In the genomic region with DNA sequence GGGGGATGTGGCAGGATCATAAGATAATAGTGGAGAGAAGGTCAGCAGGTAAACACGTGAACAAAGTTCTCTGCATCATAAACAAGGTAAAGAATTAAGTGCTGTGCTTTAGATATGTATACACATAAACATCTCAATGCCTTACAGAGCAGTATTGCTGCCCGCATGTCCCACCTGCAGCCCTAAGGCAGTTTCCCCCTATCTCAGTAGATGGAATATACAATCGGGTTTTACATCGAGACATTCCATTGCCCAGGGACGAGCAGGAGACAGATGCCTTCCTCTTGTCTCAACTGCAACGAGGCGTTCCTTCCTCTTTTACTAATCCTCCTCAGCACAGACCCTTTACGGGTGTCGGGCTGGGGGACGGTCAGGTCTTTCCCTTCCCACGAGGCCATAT, we compare ENCODE assay signal across 5 cellular contexts. TPM values are rescaled to one million over a fixed set of nuclear protein-coding genes. Genes with fewer than 3 reads are reported as not detected.
DNase-seq lines count a peak whose midpoint lies in the region; ATAC-seq, FAIRE-seq and TF ChIP-seq lines count a peak whose summit lies in the region.
"Not testable (repeated sequence)": the region's sequence is repeated elsewhere in the genome, so short reads cannot be mapped to it uniquely, and the experiment has no call there.

No MANE protein-coding gene starts in this region.

- POLR2A ChIA-PET in OCI-LY7 (lab: Charles Lee); HepG2 (lab: Yijun Ruan, JAX): not testable (repeated sequence)

- 26% methylated on average over 4 of the region's 11 CpGs for WGBS in HepG2 (ENCODE audit: low lambda C conversion rate)

- not testable (repeated sequence) for H3K4me3 Mint-ChIP-seq in IgD-negative memory B cell

- H3K27ac Mint-ChIP-seq in IgD-negative memory B cell, result peak overlapping the region in 2 of 3 donors; percentile 75 to 78

- not testable (repeated sequence) for H4K20me1 ChIP-seq in DOHH2 (ENCODE audit: control insufficient read depth, insufficient read depth, low read depth, low read length); OCI-LY7 (ENCODE audit: insufficient read depth, low read length); HepG2 (ENCODE audit: insufficient read depth, low read length)

- H3K9me3 ChIP-seq in DOHH2 (ENCODE audit: control insufficient read depth, insufficient read depth, low read length); OCI-LY7 (ENCODE audit: low read length); WERI-Rb-1 (ENCODE audit: severe bottlenecking); HepG2 (ENCODE audit: low read length): not testable (repeated sequence)

- H3K4me3 ChIP-seq in DOHH2 (ENCODE audit: low read length), result peak overlapping the region; percentile 9; the same call in 1 of the 2 replicates
- not testable (repeated sequence) for H3K4me3 ChIP-seq in OCI-LY7 (ENCODE audit: low read depth, low read length, poor library complexity, severe bottlenecking); WERI-Rb-1 (ENCODE audit: low read depth, low read length); HepG2 (replicated peaks in 1 of 3; ENCODE audit: insufficient read depth in 1 of 3, low read depth in 2 of 3, low read length in 3 of 3)

- CTCF ChIA-PET in OCI-LY7 (lab: Charles Lee; ENCODE audit: unreplicated experiment); HepG2 (lab: Yijun Ruan, JAX; ENCODE audit: low intra/inter-chr PET ratio, low total read pairs): not testable (repeated sequence)

- not testable (repeated sequence) for FAIRE-seq in HepG2 (lab: Jason Lieb, UNC)

- DNase-seq in OCI-LY7 (ENCODE audit: low spot score); WERI-Rb-1; HepG2 (ENCODE audit: low spot score): not testable (repeated sequence)

- H3F3A ChIP-seq in DOHH2 (ENCODE audit: control insufficient read depth, insufficient read depth), result not testable (repeated sequence)

- not testable (repeated sequence) for TF ChIP-seq CTCF in DOHH2 (IDR thresholded peaks at IDR 0.05; ENCODE audit: low read depth, low read length, poor library complexity, severe bottlenecking); OCI-LY7 (conservative IDR thresholded peaks at IDR 0.05; ENCODE audit: low read length); WERI-Rb-1 (IDR thresholded peaks at IDR 0.05; ENCODE audit: low read depth, low read length); HepG2 (CRISPR knock-in tag; IDR thresholded peaks at IDR 0.05)

- in situ Hi-C loops in HepG2 (cut with HindIII; ENCODE audit: extremely low pct_ligation_motif_present, low pct_unique_long_range_greater_than_20kb), result not testable (repeated sequence)

- 0 out of 2 replicates have a peak overlapping the region, but pooled peaks have one; percentile 9 for H2AFZ ChIP-seq in OCI-LY7 (ENCODE audit: low read length)
- not testable (repeated sequence) for H2AFZ ChIP-seq in HepG2 (ENCODE audit: low read length)

- not testable (repeated sequence) for H3K27ac ChIP-seq in DOHH2 (ENCODE audit: low read depth, low read length); HepG2 (ENCODE audit: extremely low read length, insufficient read depth, low read length)
- H3K27ac ChIP-seq in OCI-LY7 (ENCODE audit: low read depth, low read length, poor library complexity, severe bottlenecking), result peak overlapping the region; percentile 47
- peak overlapping the region; percentile 74 for H3K27ac ChIP-seq in WERI-Rb-1

- H3K36me3 ChIP-seq in DOHH2 (ENCODE audit: control insufficient read depth, low read length); OCI-LY7 (ENCODE audit: insufficient read depth, low read length); WERI-Rb-1; HepG2 (replicated peaks in 1 of 2; ENCODE audit: control insufficient read depth in 1 of 2, insufficient read depth in 2 of 2, low read length in 2 of 2): not testable (repeated sequence)

- intact Hi-C loops in OCI-LY7 (cut with micrococcal nuclease; ENCODE audit: unreplicated experiment); HepG2 (cut with micrococcal nuclease; ENCODE audit: unreplicated experiment): not testable (repeated sequence)

- TF ChIP-seq RAD21 in HepG2 (CRISPR knock-in tag; IDR thresholded peaks at IDR 0.05), result not testable (repeated sequence)

- not testable (repeated sequence) for H3K9me2 ChIP-seq in DOHH2 (replicated peaks; ENCODE audit: control insufficient read depth, low read length); OCI-LY7 (ENCODE audit: insufficient read depth, low read length)

- not testable (repeated sequence) for H3K79me2 ChIP-seq in DOHH2 (ENCODE audit: control insufficient read depth, low read length); OCI-LY7 (ENCODE audit: insufficient read depth, low read depth, low read length); HepG2 (ENCODE audit: insufficient read depth, low read length)

- not testable (repeated sequence) for BruUV-seq in OCI-LY7 (replicated peaks; lab: Mats Ljungman, UMichigan); HepG2 (replicated peaks; lab: Mats Ljungman, UMichigan)

- H3K4me2 ChIP-seq in DOHH2 (ENCODE audit: low read length), result peak overlapping the region; percentile 48
- not testable (repeated sequence) for H3K4me2 ChIP-seq in OCI-LY7 (ENCODE audit: low read length)
- 0 out of 2 replicates have a peak overlapping the region, but pooled peaks have one; percentile 7 for H3K4me2 ChIP-seq in HepG2 (ENCODE audit: low read depth, low read length)

- TF ChIP-seq EP300 in HepG2 (IDR thresholded peaks at IDR 0.05; ENCODE audit: low read depth in 2 of 2, low read length in 2 of 2); HepG2 (CRISPR knock-in tag; IDR thresholded peaks at IDR 0.05; ENCODE audit: borderline replicate concordance): not testable (repeated sequence)

- not testable (repeated sequence) for H3K9me3 Mint-ChIP-seq in IgD-negative memory B cell

- not testable (repeated sequence) for ATAC-seq in HepG2

- H3K27me3 ChIP-seq in DOHH2 (ENCODE audit: control insufficient read depth, low read length); WERI-Rb-1 (ENCODE audit: insufficient read depth, low read depth, severe bottlenecking); HepG2 (ENCODE audit: control insufficient read depth in 1 of 2, insufficient read depth in 2 of 2, low read length in 2 of 2): not testable (repeated sequence)

- H3K4me1 ChIP-seq in DOHH2 (ENCODE audit: control insufficient read depth, low read length) (peaks cover 12% of the 10 kb centered on the region), HepG2 (ENCODE audit: insufficient read depth, low read length) (peaks cover 16% of the 10 kb centered on the region; the same call in 1 of the 2 replicates)
- not testable (repeated sequence) for H3K4me1 ChIP-seq in OCI-LY7 (ENCODE audit: insufficient read depth, low read length, poor library complexity, severe bottlenecking)

- H3K27me3 Mint-ChIP-seq in IgD-negative memory B cell, result not testable (repeated sequence)

- TF ChIP-seq POLR2A in HepG2 (IDR thresholded peaks at IDR 0.05; ENCODE audit: insufficient read depth in 1 of 2, low read depth in 2 of 2, low read length in 2 of 2), result not testable (repeated sequence)

- H3K9ac ChIP-seq in HepG2 (ENCODE audit: insufficient read depth, low read depth, low read length), result not testable (repeated sequence)

- H3K36me3 Mint-ChIP-seq in IgD-negative memory B cell, result not testable (repeated sequence)

- H3K4me1 Mint-ChIP-seq in IgD-negative memory B cell, result peaks cover 6 to 14% (median 9%) of the 10 kb centered on the region in 3 donors

RNA-seq across cellular contexts. Expression of gene SLC37A4, which starts 8.8 kb away (rescaled TPM):
- 10.9 TPM for polyA plus RNA-seq in IgD-negative memory B cell
- 14.5 and 14.8 TPM in 2 replicates for total RNA-seq in OCI-LY7 (2014; rRNA removed; shearing (Covaris generic))
- total RNA-seq in OCI-LY7 (2022), result 16.6 and 20.5 TPM in 2 replicates
- 25.6 and 43.0 TPM in 2 replicates for total RNA-seq in HepG2 (2016; rRNA removed; fragmentation: Illumina TruSeq; extraction: Trizol)
- 12.3 and 13.2 TPM in 2 replicates for total RNA-seq in HepG2 (2016; cell fraction: cytosol; rRNA removed; fragmentation: Illumina TruSeq; extraction: Trizol; ENCODE audit: low read depth)
- total RNA-seq in HepG2 (2016; cell fraction: insoluble cytoplasmic fraction; rRNA removed; fragmentation: Illumina TruSeq; extraction: Trizol), result 30.8 and 42.1 TPM in 2 replicates
- 25.9 and 31.5 TPM in 2 replicates for total RNA-seq in HepG2 (2016; cell fraction: membrane; rRNA removed; fragmentation: Illumina TruSeq; extraction: Trizol)
- total RNA-seq in HepG2 (2016; cell fraction: nucleus; rRNA removed; fragmentation: Illumina TruSeq; extraction: Trizol), result 34.0 and 45.3 TPM in 2 replicates
- 56.1 and 59.7 TPM in 2 replicates for polyA plus RNA-seq in HepG2 (2011; rRNA removed)
- polyA plus RNA-seq in HepG2 (2011; cell fraction: cytosol; rRNA removed), result 60.5 and 69.7 TPM in 2 replicates
- 154 and 157 TPM in 2 replicates for polyA plus RNA-seq in HepG2 (2011; cell fraction: nucleus; rRNA removed)
- 34.0 and 42.6 TPM in 2 replicates for polyA plus RNA-seq in HepG2 (2012)
- 13.6 and 16.7 TPM in 2 replicates for polyA plus RNA-seq in HepG2 (2016; cell fraction: cytosol; fragmentation: Illumina TruSeq; extraction: Trizol; ENCODE audit: low read depth)
- 28.9 and 31.0 TPM in 2 replicates for polyA plus RNA-seq in HepG2 (2016; cell fraction: insoluble cytoplasmic fraction; fragmentation: Illumina TruSeq; extraction: Trizol; ENCODE audit: low read depth)
- polyA plus RNA-seq in HepG2 (2016; cell fraction: membrane; fragmentation: Illumina TruSeq; extraction: Trizol; ENCODE audit: low read depth), result 25.0 and 29.4 TPM in 2 replicates
- 73.9 and 77.2 TPM in 2 replicates for polyA plus RNA-seq in HepG2 (2016; cell fraction: nucleus; fragmentation: Illumina TruSeq; extraction: Trizol; ENCODE audit: insufficient read depth, low read depth)
- polyA minus RNA-seq in HepG2 (2011; rRNA and poly(A)+ RNA removed; ENCODE audit: low replicate concordance), result 44.4 and 130 TPM in 2 replicates
- 25.6 and 27.3 TPM in 2 replicates for polyA minus RNA-seq in HepG2 (2011; cell fraction: cytosol; rRNA and poly(A)+ RNA removed)
- polyA minus RNA-seq in HepG2 (2011; cell fraction: nucleus; rRNA and poly(A)+ RNA removed), result 34.5 and 38.3 TPM in 2 replicates

RNA-seq across cellular contexts. Expression of gene HYOU1, which starts 17.5 kb away (rescaled TPM):
- 16.4 TPM for polyA plus RNA-seq in IgD-negative memory B cell
- 86.6 and 97.6 TPM in 2 replicates for total RNA-seq in OCI-LY7 (2014; rRNA removed; shearing (Covaris generic))
- 112 and 117 TPM in 2 replicates for total RNA-seq in OCI-LY7 (2022)
- 50.0 and 127 TPM in 2 replicates for total RNA-seq in HepG2 (2016; rRNA removed; fragmentation: Illumina TruSeq; extraction: Trizol)
- 14.4 and 15.9 TPM in 2 replicates for total RNA-seq in HepG2 (2016; cell fraction: cytosol; rRNA removed; fragmentation: Illumina TruSeq; extraction: Trizol; ENCODE audit: low read depth)
- 41.9 and 128 TPM in 2 replicates for total RNA-seq in HepG2 (2016; cell fraction: insoluble cytoplasmic fraction; rRNA removed; fragmentation: Illumina TruSeq; extraction: Trizol)
- total RNA-seq in HepG2 (2016; cell fraction: membrane; rRNA removed; fragmentation: Illumina TruSeq; extraction: Trizol), result 27.3 and 28.2 TPM in 2 replicates
- total RNA-seq in HepG2 (2016; cell fraction: nucleus; rRNA removed; fragmentation: Illumina TruSeq; extraction: Trizol), result 108 and 127 TPM in 2 replicates
- polyA plus RNA-seq in HepG2 (2011; rRNA removed), result 155 and 164 TPM in 2 replicates
- polyA plus RNA-seq in HepG2 (2011; cell fraction: cytosol; rRNA removed), result 125 and 144 TPM in 2 replicates
- 120 and 130 TPM in 2 replicates for polyA plus RNA-seq in HepG2 (2011; cell fraction: nucleus; rRNA removed)
- 61.3 and 94.5 TPM in 2 replicates for polyA plus RNA-seq in HepG2 (2012)
- 7.6 and 8.4 TPM in 2 replicates for polyA plus RNA-seq in HepG2 (2016; cell fraction: cytosol; fragmentation: Illumina TruSeq; extraction: Trizol; ENCODE audit: low read depth)
- 41.0 and 55.4 TPM in 2 replicates for polyA plus RNA-seq in HepG2 (2016; cell fraction: insoluble cytoplasmic fraction; fragmentation: Illumina TruSeq; extraction: Trizol; ENCODE audit: low read depth)
- polyA plus RNA-seq in HepG2 (2016; cell fraction: membrane; fragmentation: Illumina TruSeq; extraction: Trizol; ENCODE audit: low read depth), result 18.1 and 24.3 TPM in 2 replicates
- 184 and 191 TPM in 2 replicates for polyA plus RNA-seq in HepG2 (2016; cell fraction: nucleus; fragmentation: Illumina TruSeq; extraction: Trizol; ENCODE audit: insufficient read depth, low read depth)
- 197 and 370 TPM in 2 replicates for polyA minus RNA-seq in HepG2 (2011; rRNA and poly(A)+ RNA removed; ENCODE audit: low replicate concordance)
- 76.5 and 103 TPM in 2 replicates for polyA minus RNA-seq in HepG2 (2011; cell fraction: cytosol; rRNA and poly(A)+ RNA removed)
- polyA minus RNA-seq in HepG2 (2011; cell fraction: nucleus; rRNA and poly(A)+ RNA removed), result 81.2 and 89.5 TPM in 2 replicates

RNA-seq across cellular contexts. Expression of gene TRAPPC4, which starts 20.9 kb away (rescaled TPM):
- polyA plus RNA-seq in IgD-negative memory B cell (81.5 TPM), HepG2 (2011; rRNA removed) (126 and 140 TPM in 2 replicates)
- total RNA-seq in OCI-LY7 (2014; rRNA removed; shearing (Covaris generic)), result 49.3 and 64.3 TPM in 2 replicates
- total RNA-seq in OCI-LY7 (2022) (58.0 and 58.5 TPM in 2 replicates), HepG2 (2016; rRNA removed; fragmentation: Illumina TruSeq; extraction: Trizol) (97.4 and 124 TPM in 2 replicates)
- 27.9 and 36.4 TPM in 2 replicates for total RNA-seq in HepG2 (2016; cell fraction: cytosol; rRNA removed; fragmentation: Illumina TruSeq; extraction: Trizol; ENCODE audit: low read depth)
- total RNA-seq in HepG2 (2016; cell fraction: insoluble cytoplasmic fraction; rRNA removed; fragmentation: Illumina TruSeq; extraction: Trizol), result 97.4 and 132 TPM in 2 replicates
- 40.9 and 41.3 TPM in 2 replicates for total RNA-seq in HepG2 (2016; cell fraction: membrane; rRNA removed; fragmentation: Illumina TruSeq; extraction: Trizol)
- total RNA-seq in HepG2 (2016; cell fraction: nucleus; rRNA removed; fragmentation: Illumina TruSeq; extraction: Trizol), result 40.3 and 49.2 TPM in 2 replicates
- 244 TPM in 2 replicates for polyA plus RNA-seq in HepG2 (2011; cell fraction: cytosol; rRNA removed)
- polyA plus RNA-seq in HepG2 (2011; cell fraction: nucleus; rRNA removed), result 66.5 and 86.6 TPM in 2 replicates
- 79.9 and 87.7 TPM in 2 replicates for polyA plus RNA-seq in HepG2 (2012)
- 27.4 and 30.8 TPM in 2 replicates for polyA plus RNA-seq in HepG2 (2016; cell fraction: cytosol; fragmentation: Illumina TruSeq; extraction: Trizol; ENCODE audit: low read depth)
- 119 and 128 TPM in 2 replicates for polyA plus RNA-seq in HepG2 (2016; cell fraction: insoluble cytoplasmic fraction; fragmentation: Illumina TruSeq; extraction: Trizol; ENCODE audit: low read depth)
- 27.5 and 28.4 TPM in 2 replicates for polyA plus RNA-seq in HepG2 (2016; cell fraction: membrane; fragmentation: Illumina TruSeq; extraction: Trizol; ENCODE audit: low read depth)
- polyA plus RNA-seq in HepG2 (2016; cell fraction: nucleus; fragmentation: Illumina TruSeq; extraction: Trizol; ENCODE audit: insufficient read depth, low read depth), result 50.7 and 55.6 TPM in 2 replicates
- polyA minus RNA-seq in HepG2 (2011; rRNA and poly(A)+ RNA removed; ENCODE audit: low replicate concordance), result 109 and 163 TPM in 2 replicates
- 24.4 and 30.3 TPM in 2 replicates for polyA minus RNA-seq in HepG2 (2011; cell fraction: cytosol; rRNA and poly(A)+ RNA removed)
- polyA minus RNA-seq in HepG2 (2011; cell fraction: nucleus; rRNA and poly(A)+ RNA removed), result 36.2 and 46.1 TPM in 2 replicates

RNA-seq across cellular contexts. Expression of gene RPS25, which starts 21.3 kb away (rescaled TPM):
- polyA plus RNA-seq in IgD-negative memory B cell (4,856 TPM), HepG2 (2011; rRNA removed) (647 and 839 TPM in 2 replicates)
- 1,395 and 1,541 TPM in 2 replicates for total RNA-seq in OCI-LY7 (2014; rRNA removed; shearing (Covaris generic))
- total RNA-seq in OCI-LY7 (2022) (1,648 and 1,680 TPM in 2 replicates), HepG2 (2016; rRNA removed; fragmentation: Illumina TruSeq; extraction: Trizol) (1,415 and 1,643 TPM in 2 replicates)
- 2,275 and 2,513 TPM in 2 replicates for total RNA-seq in HepG2 (2016; cell fraction: cytosol; rRNA removed; fragmentation: Illumina TruSeq; extraction: Trizol; ENCODE audit: low read depth)
- total RNA-seq in HepG2 (2016; cell fraction: insoluble cytoplasmic fraction; rRNA removed; fragmentation: Illumina TruSeq; extraction: Trizol), result 1,435 and 1,680 TPM in 2 replicates
- total RNA-seq in HepG2 (2016; cell fraction: membrane; rRNA removed; fragmentation: Illumina TruSeq; extraction: Trizol), result 3,410 and 3,458 TPM in 2 replicates
- 502 and 555 TPM in 2 replicates for total RNA-seq in HepG2 (2016; cell fraction: nucleus; rRNA removed; fragmentation: Illumina TruSeq; extraction: Trizol)
- 1,228 and 1,764 TPM in 2 replicates for polyA plus RNA-seq in HepG2 (2011; cell fraction: cytosol; rRNA removed)
- 458 and 672 TPM in 2 replicates for polyA plus RNA-seq in HepG2 (2011; cell fraction: nucleus; rRNA removed)
- polyA plus RNA-seq in HepG2 (2012), result 1,615 and 1,935 TPM in 2 replicates
- 2,641 and 2,732 TPM in 2 replicates for polyA plus RNA-seq in HepG2 (2016; cell fraction: cytosol; fragmentation: Illumina TruSeq; extraction: Trizol; ENCODE audit: low read depth)
- polyA plus RNA-seq in HepG2 (2016; cell fraction: insoluble cytoplasmic fraction; fragmentation: Illumina TruSeq; extraction: Trizol; ENCODE audit: low read depth), result 1,500 and 1,585 TPM in 2 replicates
- 3,047 and 3,101 TPM in 2 replicates for polyA plus RNA-seq in HepG2 (2016; cell fraction: membrane; fragmentation: Illumina TruSeq; extraction: Trizol; ENCODE audit: low read depth)
- 848 and 904 TPM in 2 replicates for polyA plus RNA-seq in HepG2 (2016; cell fraction: nucleus; fragmentation: Illumina TruSeq; extraction: Trizol; ENCODE audit: insufficient read depth, low read depth)
- 34.5 and 58.3 TPM in 2 replicates for polyA minus RNA-seq in HepG2 (2011; rRNA and poly(A)+ RNA removed; ENCODE audit: low replicate concordance)
- 501 and 613 TPM in 2 replicates for polyA minus RNA-seq in HepG2 (2011; cell fraction: cytosol; rRNA and poly(A)+ RNA removed)
- polyA minus RNA-seq in HepG2 (2011; cell fraction: nucleus; rRNA and poly(A)+ RNA removed), result 93.2 and 132 TPM in 2 replicates

RNA-seq across cellular contexts. Expression of gene VPS11, which starts 28.1 kb away (rescaled TPM):
- 52.6 TPM for polyA plus RNA-seq in IgD-negative memory B cell
- 32.2 and 46.1 TPM in 2 replicates for total RNA-seq in OCI-LY7 (2014; rRNA removed; shearing (Covaris generic))
- 23.3 and 25.7 TPM in 2 replicates for total RNA-seq in OCI-LY7 (2022)
- 21.6 and 23.3 TPM in 2 replicates for total RNA-seq in HepG2 (2016; rRNA removed; fragmentation: Illumina TruSeq; extraction: Trizol)
- total RNA-seq in HepG2 (2016; cell fraction: cytosol; rRNA removed; fragmentation: Illumina TruSeq; extraction: Trizol; ENCODE audit: low read depth), result 6.4 and 6.5 TPM in 2 replicates
- 21.3 and 22.8 TPM in 2 replicates for total RNA-seq in HepG2 (2016; cell fraction: insoluble cytoplasmic fraction; rRNA removed; fragmentation: Illumina TruSeq; extraction: Trizol)
- total RNA-seq in HepG2 (2016; cell fraction: membrane; rRNA removed; fragmentation: Illumina TruSeq; extraction: Trizol), result 9.2 and 11.1 TPM in 2 replicates
- total RNA-seq in HepG2 (2016; cell fraction: nucleus; rRNA removed; fragmentation: Illumina TruSeq; extraction: Trizol), result 21.4 and 23.5 TPM in 2 replicates
- polyA plus RNA-seq in HepG2 (2011; rRNA removed), result 13.7 and 18.9 TPM in 2 replicates
- 9.2 and 10.9 TPM in 2 replicates for polyA plus RNA-seq in HepG2 (2011; cell fraction: cytosol; rRNA removed)
- 37.3 and 44.1 TPM in 2 replicates for polyA plus RNA-seq in HepG2 (2011; cell fraction: nucleus; rRNA removed)
- polyA plus RNA-seq in HepG2 (2012), result 15.7 and 19.6 TPM in 2 replicates
- 4.7 and 5.9 TPM in 2 replicates for polyA plus RNA-seq in HepG2 (2016; cell fraction: cytosol; fragmentation: Illumina TruSeq; extraction: Trizol; ENCODE audit: low read depth)
- 21.2 and 24.0 TPM in 2 replicates for polyA plus RNA-seq in HepG2 (2016; cell fraction: insoluble cytoplasmic fraction; fragmentation: Illumina TruSeq; extraction: Trizol; ENCODE audit: low read depth)
- polyA plus RNA-seq in HepG2 (2016; cell fraction: membrane; fragmentation: Illumina TruSeq; extraction: Trizol; ENCODE audit: low read depth), result 7.4 and 8.7 TPM in 2 replicates
- polyA plus RNA-seq in HepG2 (2016; cell fraction: nucleus; fragmentation: Illumina TruSeq; extraction: Trizol; ENCODE audit: insufficient read depth, low read depth), result 43.3 and 60.4 TPM in 2 replicates
- polyA minus RNA-seq in HepG2 (2011; rRNA and poly(A)+ RNA removed; ENCODE audit: low replicate concordance), result 22.7 and 23.9 TPM in 2 replicates
- polyA minus RNA-seq in HepG2 (2011; cell fraction: cytosol; rRNA and poly(A)+ RNA removed), result 8.7 and 13.0 TPM in 2 replicates
- polyA minus RNA-seq in HepG2 (2011; cell fraction: nucleus; rRNA and poly(A)+ RNA removed), result 23.0 and 26.8 TPM in 2 replicates
